Comparison of ENCODE assay signal across 17 cellular contexts in the genomic region with DNA sequence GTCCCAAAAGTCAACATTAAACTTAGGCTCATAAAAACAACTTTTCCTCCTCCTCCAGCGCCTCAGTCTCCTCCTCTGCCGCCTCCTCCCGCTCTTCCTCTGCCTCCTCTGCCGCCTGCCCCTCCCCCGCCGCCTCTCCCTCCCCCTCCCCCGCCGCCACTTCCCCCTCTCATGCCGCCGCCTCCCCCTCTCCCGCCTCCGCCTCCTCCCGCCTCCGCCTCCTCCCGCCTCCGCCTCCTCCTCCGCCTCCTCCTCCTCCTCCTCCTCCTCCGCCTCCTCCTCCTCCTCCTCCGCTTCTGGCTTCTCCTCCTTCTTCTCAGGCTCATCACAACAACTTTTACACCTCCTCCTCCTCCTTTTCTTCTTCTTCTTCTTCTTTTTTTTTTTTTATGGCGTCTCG.
"Had no signal": no experiment of that assay in that cellular context is flagged by ENCODE, and none has a peak within 500 bp of the region (broad histone marks: within the 10 kb centered on the region; RNA-seq: fewer than 3 reads in every experiment).

No MANE protein-coding gene starts in this region.

- H3K4me3 Mint-ChIP-seq: activated B cell treated with CpG ODN at 0.5 μM for 24 hours; activated CD4-positive, alpha-beta T cell treated with anti-CD3 and anti-CD28 coated beads, Interleukin-2, amount 10 ng/mL, durations not matched to agents 24 days and 14 days; type B pancreatic cell had no signal

- H3K36me3 ChIP-seq: ovary, right lobe of liver, suprapubic skin had no signal

- DNase-seq: activated B cell treated with CpG ODN at 0.5 μM for 24 hours; activated CD4-positive, alpha-beta T cell treated with anti-CD3 and anti-CD28 coated beads, Interleukin-2, amount 10 ng/mL, durations not matched to agents 24 days and 14 days; activated naive CD4-positive, alpha-beta T cell treated with Interleukin-2 at 50 U/mL for 16 hours; activated T-cell treated with anti-CD3 and anti-CD28 coated beads for 4 hours; dermis blood vessel endothelial cell; head of caudate nucleus; left colon; midbrain; ovary; right lobe of liver; stimulated activated CD4-positive, alpha-beta T cell treated with anti-CD3 and anti-CD28 coated beads, Interleukin-4, amount 100 ng/mL, for 4 hours; stimulated activated CD8-positive, alpha-beta memory T cell treated with anti-CD3 and anti-CD28 coated beads, Interleukin-4, amount 100 ng/mL, for 48 hours; stimulated activated naive CD4-positive, alpha-beta T cell treated with Interleukin-2 at 50 U/mL for 16 hours had no signal

- H3K4me1 Mint-ChIP-seq: activated B cell treated with CpG ODN at 0.5 μM for 24 hours; activated CD4-positive, alpha-beta T cell treated with anti-CD3 and anti-CD28 coated beads, Interleukin-2, amount 10 ng/mL, durations not matched to agents 24 days and 14 days had no signal

- H3K27ac Mint-ChIP-seq: activated B cell treated with CpG ODN at 0.5 μM for 24 hours; activated CD4-positive, alpha-beta T cell treated with anti-CD3 and anti-CD28 coated beads, Interleukin-2, amount 10 ng/mL, durations not matched to agents 24 days and 14 days; type B pancreatic cell had no signal

- H3K9me3 ChIP-seq: ovary, right lobe of liver had no signal

- H3K27ac ChIP-seq: ovary, right lobe of liver, suprapubic skin had no signal

- H3K4me3 ChIP-seq: lung, ovary, right lobe of liver, smooth muscle cell, suprapubic skin had no signal

- H3K4me1 ChIP-seq: right lobe of liver, suprapubic skin had no signal

- H3K9me3 Mint-ChIP-seq: type B pancreatic cell had no signal

- ATAC-seq: left colon, right lobe of liver had no signal

- H3K36me3 Mint-ChIP-seq: type B pancreatic cell had no signal

- H3K27me3 ChIP-seq: ovary, right lobe of liver, suprapubic skin had no signal

- H3K27me3 Mint-ChIP-seq: activated B cell treated with CpG ODN at 0.5 μM for 24 hours; activated CD4-positive, alpha-beta T cell treated with anti-CD3 and anti-CD28 coated beads, Interleukin-2, amount 10 ng/mL, durations not matched to agents 24 days and 14 days; type B pancreatic cell had no signal

- H3K4me2 ChIP-seq: smooth muscle cell had no signal
